8 cellular contexts compared by ENCODE assay signal in the genomic region with DNA sequence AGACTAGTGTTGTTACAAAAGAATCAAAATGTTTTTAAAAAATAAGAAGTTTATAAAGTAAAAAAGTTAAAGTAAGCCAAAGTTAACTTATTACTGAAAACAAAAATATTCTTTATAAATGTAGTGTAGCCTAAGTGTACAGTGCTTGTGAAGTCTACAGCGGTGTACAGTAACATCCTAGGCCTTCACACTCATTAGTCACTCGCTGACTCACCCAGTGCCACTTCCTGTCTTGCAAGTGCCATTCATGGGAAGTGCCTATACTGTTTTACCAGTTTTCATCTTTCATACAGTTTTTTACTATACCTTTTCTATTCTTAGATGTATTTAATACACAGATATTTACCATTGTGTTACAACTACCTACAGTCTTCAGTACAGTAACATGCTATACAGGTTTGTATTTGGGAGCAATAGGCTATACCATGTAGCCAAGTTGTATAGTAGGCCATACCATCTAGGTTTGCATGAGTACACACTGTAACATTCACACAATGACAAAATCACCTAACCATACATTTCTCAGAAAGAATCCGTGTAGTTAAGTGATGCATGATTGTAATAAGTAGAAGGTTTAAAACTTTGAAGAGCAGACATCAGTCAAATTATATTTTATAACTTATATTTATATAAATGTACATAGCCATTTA.
A peak's percentile ranks its signal among the peaks of the same experiment; 100 is the strongest.
DNase-seq lines count a peak whose midpoint lies in the region; ATAC-seq lines count a peak whose summit lies in the region.

No MANE protein-coding gene starts in this region.

- ATAC-seq in HG03520 (IDR thresholded peaks at IDR 0.05; ENCODE audit: unreplicated experiment) (peak; percentile 56), HG02571 (IDR thresholded peaks at IDR 0.05; ENCODE audit: unreplicated experiment) (no peak)
- peak; percentile 99 for ATAC-seq in stimulated activated naive CD8-positive, alpha-beta T cell treated with anti-CD3 and anti-CD28 coated beads, Interleukin-15, Interleukin-2, amounts not matched to agents 100 U/mL and 50 U/mL, for 24 hours

- peak; percentile 50 for DNase-seq in GM03348 (ENCODE audit: low spot score)
- peak; percentile 13 to 16 for DNase-seq in activated CD4-positive, alpha-beta T cell treated with anti-CD3 and anti-CD28 coated beads, Interleukin-2, amount 50 U/mL, for 4 hours
- peak; percentile 64 for DNase-seq in foreskin melanocyte
- peak; percentile 62 for DNase-seq in stimulated activated naive CD8-positive, alpha-beta T cell treated with anti-CD3 and anti-CD28 coated beads, Interleukin-15, Interleukin-2, amounts not matched to agents 100 U/mL and 50 U/mL, for 24 hours
- DNase-seq in NCI-H1048 (lab: John Stamatoyannopoulos, UW), result no peak
- no peak for DNase-seq in central memory CD4-positive, alpha-beta T cell

Comparison
In these comparisons a context has a peak if more than half of its experiments do, and no peak if none do; other contexts are left out.
1. DNase-seq: peak in GM03348 (single experiment), activated CD4-positive, alpha-beta T cell treated with anti-CD3 and anti-CD28 coated beads, Interleukin-2, amount 50 U/mL, for 4 hours (2 of 2), foreskin melanocyte (single experiment) and stimulated activated naive CD8-positive, alpha-beta T cell treated with anti-CD3 and anti-CD28 coated beads, Interleukin-15, Interleukin-2, amounts not matched to agents 100 U/mL and 50 U/mL, for 24 hours (single experiment); none in NCI-H1048 (single experiment) and central memory CD4-positive, alpha-beta T cell (single experiment).